In the genomic region with DNA sequence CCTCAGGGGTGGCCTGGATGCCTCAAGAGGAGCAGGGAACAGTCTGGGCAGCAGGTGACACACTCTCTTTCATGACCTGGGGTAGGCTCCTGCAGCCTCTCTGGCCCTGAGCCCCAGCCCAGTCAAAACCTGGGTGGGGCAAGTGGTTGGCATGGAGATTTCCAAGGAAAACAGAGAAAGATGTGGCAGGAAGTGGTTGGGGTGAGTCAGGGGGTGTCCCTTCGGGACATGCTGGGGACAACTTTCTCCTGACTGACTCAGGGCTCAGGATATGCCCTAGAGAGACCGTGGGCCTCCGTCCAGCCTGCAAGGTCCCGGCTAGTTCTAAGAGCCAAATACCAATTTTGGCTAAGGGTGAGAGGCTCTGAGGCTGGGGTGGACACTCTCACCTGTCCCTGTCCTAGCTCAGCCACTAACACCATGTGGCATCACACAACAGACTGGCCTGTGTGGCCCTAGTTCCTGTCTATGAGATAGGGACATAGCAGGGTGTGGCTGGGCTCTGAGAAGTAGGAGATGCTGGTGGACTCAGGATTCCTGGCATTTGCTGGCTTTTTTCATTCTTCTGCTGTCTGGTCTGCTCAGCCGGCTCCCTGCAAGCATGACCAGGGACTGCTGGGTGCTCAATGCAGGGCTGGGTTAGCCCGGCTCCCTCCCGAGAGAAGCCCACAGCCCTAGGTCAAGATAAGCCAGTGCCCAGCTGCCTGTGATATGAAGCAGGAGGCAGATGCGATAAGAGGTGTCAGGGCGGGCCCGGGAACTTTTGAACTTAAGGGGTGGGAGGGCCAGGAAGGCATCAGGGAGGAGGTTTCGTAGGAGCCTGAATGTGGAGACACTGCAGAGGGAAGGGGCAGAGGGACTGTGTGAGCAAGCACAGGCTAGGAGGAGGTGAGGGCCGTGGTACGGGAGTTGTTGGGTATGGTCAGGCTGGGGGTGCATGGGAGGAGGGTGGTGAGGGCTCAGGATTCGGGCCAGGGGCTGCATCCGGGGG, we compare ENCODE assay signal across 9 cellular contexts. TPM values are rescaled to one million over a fixed set of nuclear protein-coding genes. Genes with fewer than 3 reads are reported as not detected.
DNase-seq lines count a peak whose midpoint lies in the region; ATAC-seq and TF ChIP-seq lines count a peak whose summit lies in the region.
"Had no signal": no experiment of that assay in that cellular context is flagged by ENCODE, and none has a peak within 500 bp of the region (broad histone marks: within the 10 kb centered on the region; RNA-seq: fewer than 3 reads in every experiment).

No MANE protein-coding gene starts in this region.

- 0 out of 2 replicates have a peak, but pooled peaks cover 8% of the 10 kb centered on the region for H3F3A ChIP-seq in GM23248 (ENCODE audit: insufficient read depth)

- ATAC-seq in HG03342 (IDR thresholded peaks at IDR 0.05; ENCODE audit: unreplicated experiment), result no peak
- ATAC-seq in GM21786 (IDR thresholded peaks at IDR 0.05; ENCODE audit: unreplicated experiment), result no peak

- DNase-seq in GM23248 (peak; percentile 85), SK-N-DZ (ENCODE audit: low spot score) (peak; percentile 84), fibroblast of villous mesenchyme (ENCODE audit: low read depth) (peak; percentile 42), GF-D8 (lab: John Stamatoyannopoulos, UW) (no peak), DMS114 treated with DMSO at 0.1 percent for 48 hours (lab: John Stamatoyannopoulos, UW; ENCODE audit: unreplicated experiment) (no peak)
- DNase-seq: stimulated activated CD4-positive, alpha-beta T cell treated with anti-CD3 and anti-CD28 coated beads, Interleukin-4, amount 100 ng/mL, for 24 hours had no signal

- H4K20me1 ChIP-seq in GM23248 (ENCODE audit: insufficient read depth), result no peaks in the 10 kb centered on the region

- no peak for TF ChIP-seq CTCF in fibroblast of villous mesenchyme (IDR thresholded peaks at IDR 0.05; ENCODE audit: insufficient read depth, low read depth, low read length)

- WGBS in GM23248 (ENCODE audit: low coverage in 1 of 2, low lambda C conversion rate in 2 of 2, missing lambda C conversion rate in 2 of 2), 2 experiments, result 19 to 28% methylated on average over 14 to 15 of the region's 15 CpGs

- H3K9ac ChIP-seq in GM23248, result peak overlapping the region; percentile 30; the same call in 1 of the 2 replicates
- peak overlapping the region in 2 of 3 donors; percentile 57 to 76 for H3K9ac ChIP-seq in skeletal muscle tissue (ENCODE audit: low read depth in 1 of 3, low read length in 3 of 3)

- H3K9me2 ChIP-seq in GM23248 (ENCODE audit: insufficient read depth), result no peaks in the 10 kb centered on the region

- H2AFZ ChIP-seq in GM23248, result no peak overlapping the region

- peak overlapping the region; percentile 25 for H3K4me2 ChIP-seq in GM23248 (ENCODE audit: unreplicated experiment)

- H3K36me3 ChIP-seq in GM23248 (ENCODE audit: low read depth), result no peaks in the 10 kb centered on the region
- no peaks in the 10 kb centered on the region for H3K36me3 ChIP-seq in skeletal muscle tissue (ENCODE audit: control insufficient read depth in 3 of 3, insufficient read depth in 3 of 3, low read length in 3 of 3)

- H3K27me3 ChIP-seq in GM23248 (replicated peaks; ENCODE audit: insufficient read depth) (no peaks in the 10 kb centered on the region), skeletal muscle tissue (ENCODE audit: control insufficient read depth in 3 of 3, insufficient read depth in 3 of 3, low read length in 3 of 3) (no peaks in the 10 kb centered on the region)

- H3K4me1 ChIP-seq in GM23248 (ENCODE audit: insufficient read depth) (peaks cover 15% of the 10 kb centered on the region), skeletal muscle tissue (ENCODE audit: control insufficient read depth in 3 of 3, insufficient read depth in 3 of 3, low read length in 3 of 3) (peaks cover 44 to 52% (median 47%) of the 10 kb centered on the region in 3 donors)

- H3K27ac ChIP-seq in GM23248 (peak overlapping the region; percentile 32), skeletal muscle tissue (ENCODE audit: low read depth, low read length) (peak overlapping the region; percentile 51)

- no peaks in the 10 kb centered on the region for H3K79me2 ChIP-seq in GM23248 (ENCODE audit: insufficient read depth)

- no peak overlapping the region for H3K4me3 ChIP-seq in GM23248
- H3K4me3 ChIP-seq in fibroblast of villous mesenchyme (ENCODE audit: low read depth, low read length), result no peak overlapping the region
- H3K4me3 ChIP-seq in skeletal muscle tissue (ENCODE audit: low read length in 3 of 3), result peak overlapping the region; percentile 56 to 72 (median 62)

- in situ Hi-C loops in GM23248 (cut with MboI), result no loop called here

- no peaks in the 10 kb centered on the region for H3K9me3 ChIP-seq in GM23248 (ENCODE audit: low read depth)
- H3K9me3 ChIP-seq in skeletal muscle tissue (ENCODE audit: control insufficient read depth in 3 of 3, low read length in 3 of 3), result no peaks in the 10 kb centered on the region

RNA-seq across cellular contexts. Expression of gene AQP1, which starts 3.3 kb away (rescaled TPM):
- 0.54 and 1.1 TPM in 2 replicates for total RNA-seq in GM23248 (2014; rRNA removed; shearing (Covaris generic))
- polyA plus RNA-seq in GM23248 (2016; fragmentation: Nextera tagmentation; extraction: Ambion mirVana), result 0.33 and 0.34 TPM in 2 replicates
- 6.9 and 9.7 TPM in 2 replicates for polyA plus RNA-seq in SK-N-DZ (2014; cell fraction: cytosol; rRNA removed)
- 3.7 and 8.4 TPM in 2 replicates for polyA plus RNA-seq in SK-N-DZ (2014; cell fraction: nucleus; rRNA removed)
- total RNA-seq in fibroblast of villous mesenchyme (11.9 and 25.0 TPM in 2 replicates), skeletal muscle tissue (67.8 TPM)

RNA-seq across cellular contexts. Expression of gene GHRHR, which starts 48.8 kb away (rescaled TPM):
- not detected in 2 replicates for total RNA-seq in GM23248 (2014; rRNA removed; shearing (Covaris generic))
- not detected in 2 replicates for polyA plus RNA-seq in GM23248 (2016; fragmentation: Nextera tagmentation; extraction: Ambion mirVana)
- polyA plus RNA-seq in SK-N-DZ (2014; cell fraction: cytosol; rRNA removed), result not detected in 2 replicates
- not detected in 2 replicates for polyA plus RNA-seq in SK-N-DZ (2014; cell fraction: nucleus; rRNA removed)
- total RNA-seq in fibroblast of villous mesenchyme, result not detected in 2 replicates
- total RNA-seq in skeletal muscle tissue, result not detected

Comparison
In these comparisons a context has a peak if more than half of its experiments do, and no peak if none do; other contexts are left out.
1. DNase-seq: peak in GM23248 (single experiment), SK-N-DZ (single experiment) and fibroblast of villous mesenchyme (single experiment); none in GF-D8 (single experiment) and DMS114 treated with DMSO at 0.1 percent for 48 hours (single experiment).
2. H3K4me3 ChIP-seq: peak in skeletal muscle tissue (3 of 3); none in GM23248 (single experiment) and fibroblast of villous mesenchyme (single experiment).